Comparison of ENCODE assay signal across 13 cellular contexts in the genomic region with DNA sequence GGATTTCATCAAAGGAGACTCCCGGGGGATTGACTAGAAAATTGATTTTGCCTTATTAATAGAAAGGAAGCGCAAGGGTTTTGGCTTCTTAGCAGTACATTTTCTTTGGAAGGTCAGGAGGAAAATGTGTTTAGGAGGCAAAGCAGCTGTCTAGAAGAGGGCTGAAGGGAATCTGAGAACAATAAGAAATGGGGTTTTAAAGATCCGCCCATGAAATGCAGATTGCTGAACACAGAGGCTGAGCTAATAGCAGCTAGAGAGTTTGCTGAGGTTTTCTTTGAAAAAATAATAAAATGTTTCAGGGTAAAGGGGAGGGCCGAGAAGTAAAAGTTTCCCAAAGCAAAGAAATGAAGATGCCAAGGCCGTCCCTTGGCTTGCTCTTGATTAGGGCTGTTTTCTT. TPM values are rescaled to one million over a fixed set of nuclear protein-coding genes. Genes with fewer than 3 reads are reported as not detected.
DNase-seq lines count a peak whose midpoint lies in the region; ATAC-seq and TF ChIP-seq lines count a peak whose summit lies in the region.
"Had no signal": no experiment of that assay in that cellular context is flagged by ENCODE, and none has a peak within 500 bp of the region (broad histone marks: within the 10 kb centered on the region; RNA-seq: fewer than 3 reads in every experiment).

No MANE protein-coding gene starts in this region.

- peaks cover 63% of the 10 kb centered on the region for H3K4me1 ChIP-seq in ACC112 (ENCODE audit: control insufficient read depth, insufficient read depth, low read length, unreplicated experiment)
- peaks cover 37% of the 10 kb centered on the region for H3K4me1 ChIP-seq in lower lobe of right lung
- H3K4me1 ChIP-seq in skeletal muscle satellite cell (ENCODE audit: control insufficient read depth, insufficient read depth, low read length), result peaks cover 58% of the 10 kb centered on the region

- no peaks in the 10 kb centered on the region; the same call in 1 of the 2 replicates for H3K27me3 ChIP-seq in ACC112 (ENCODE audit: insufficient read depth, low read length)
- peaks cover 8% of the 10 kb centered on the region for H3K27me3 ChIP-seq in lower lobe of right lung (ENCODE audit: low read depth)
- no peaks in the 10 kb centered on the region for H3K27me3 ChIP-seq in skeletal muscle satellite cell (ENCODE audit: control insufficient read depth, insufficient read depth, low read length)

- peak overlapping the region; percentile 77 for H2AFZ ChIP-seq in ACC112 (ENCODE audit: low read length, unreplicated experiment)

- no peak for ATAC-seq in lower lobe of right lung
- no peak for ATAC-seq in HG03521 (IDR thresholded peaks at IDR 0.05; ENCODE audit: unreplicated experiment)
- no peak for ATAC-seq in GM19467 (IDR thresholded peaks at IDR 0.05; ENCODE audit: unreplicated experiment)
- ATAC-seq: activated CD8-positive, alpha-beta memory T cell treated with anti-CD3 and anti-CD28 coated beads, Interleukin-2, amount 10 ng/mL, durations not matched to agents 7 days and 5 days; activated naive CD4-positive, alpha-beta T cell treated with anti-CD3 and anti-CD28 coated beads, Interleukin-2, amount 50 U/mL, for 72 hours had no signal

- H3K9me3 ChIP-seq in lower lobe of right lung (no peaks in the 10 kb centered on the region), skeletal muscle satellite cell (replicated peaks; ENCODE audit: low read length) (no peaks in the 10 kb centered on the region)

- H3K4me3 ChIP-seq in ACC112 (ENCODE audit: low read depth, low read length), result peak overlapping the region; percentile 56
- peak overlapping the region in 1 of 2 donors; percentile 2 for H3K4me3 ChIP-seq in cardiac fibroblast (replicated peaks in 1 of 2; ENCODE audit: low read depth in 2 of 2, low read length in 2 of 2)
- H3K4me3 ChIP-seq in lower lobe of right lung, result no peak overlapping the region
- no peak overlapping the region for H3K4me3 ChIP-seq in skeletal muscle satellite cell (ENCODE audit: low read length)

- peak overlapping the region; percentile 46 for H3K4me2 ChIP-seq in skeletal muscle satellite cell (ENCODE audit: low read length)

- H3K27ac ChIP-seq in ACC112 (ENCODE audit: low read depth, low read length) (peak overlapping the region; percentile 75), lower lobe of right lung (peak overlapping the region; percentile 54)

- intact Hi-C loops in lower lobe of right lung (cut with DNase I), result no loop called here

- no peak for TF ChIP-seq CTCF in cardiac fibroblast (IDR thresholded peaks at IDR 0.05; ENCODE audit: low read depth, low read length)
- TF ChIP-seq CTCF in lower lobe of right lung (IDR thresholded peaks at IDR 0.05), result no peak

- H3K36me3 ChIP-seq in ACC112 (ENCODE audit: insufficient read depth, low read length) (no peaks in the 10 kb centered on the region), lower lobe of right lung (no peaks in the 10 kb centered on the region), skeletal muscle satellite cell (ENCODE audit: insufficient read depth, low read length) (peaks cover 7% of the 10 kb centered on the region)

- peak; percentile 17 to 33 for DNase-seq in cardiac fibroblast (ENCODE audit: low read depth in 2 of 2)
- no peak for DNase-seq in lower lobe of right lung
- DNase-seq in SIG-M5 treated with dmso at 0.1 percent for 504 hours (lab: John Stamatoyannopoulos, UW; ENCODE audit: unreplicated experiment), result no peak
- DNase-seq in activated CD4-positive, CD25-positive, alpha-beta regulatory T cell (lab: John Stamatoyannopoulos, UW), result no peak
- DNase-seq: activated CD8-positive, alpha-beta memory T cell treated with anti-CD3 and anti-CD28 coated beads, Interleukin-2, amount 10 ng/mL, durations not matched to agents 7 days and 5 days; COR-L47; GDM1; NCI-H345 had no signal

- H3K79me2 ChIP-seq in ACC112 (ENCODE audit: control insufficient read depth, insufficient read depth, low read length, unreplicated experiment), result no peaks in the 10 kb centered on the region

- peak overlapping the region; percentile 51 for H3K9ac ChIP-seq in skeletal muscle satellite cell (ENCODE audit: low read depth, low read length)

RNA-seq across cellular contexts. Expression of a gene that starts 4.9 kb away (rescaled TPM):
- total RNA-seq in lower lobe of right lung, result 4.3 TPM
- total RNA-seq in skeletal muscle satellite cell (2012; rRNA removed), result 0.22 TPM in 1 of 2 replicates, not detected in the other
- total RNA-seq: activated CD8-positive, alpha-beta memory T cell treated with anti-CD3 and anti-CD28 coated beads, Interleukin-2, amount 10 ng/mL, durations not matched to agents 7 days and 5 days; activated naive CD4-positive, alpha-beta T cell treated with anti-CD3 and anti-CD28 coated beads, Interleukin-2, amount 50 U/mL, for 72 hours had no signal

Comparison
In these comparisons a context has a peak if more than half of its experiments do, and no peak if none do; other contexts are left out.
1. DNase-seq: peak in cardiac fibroblast (2 of 2); none in lower lobe of right lung (single experiment), SIG-M5 treated with dmso at 0.1 percent for 504 hours (single experiment) and activated CD4-positive, CD25-positive, alpha-beta regulatory T cell (0 of 4).